ENCODE assay signal across 14 cellular contexts in the genomic region with DNA sequence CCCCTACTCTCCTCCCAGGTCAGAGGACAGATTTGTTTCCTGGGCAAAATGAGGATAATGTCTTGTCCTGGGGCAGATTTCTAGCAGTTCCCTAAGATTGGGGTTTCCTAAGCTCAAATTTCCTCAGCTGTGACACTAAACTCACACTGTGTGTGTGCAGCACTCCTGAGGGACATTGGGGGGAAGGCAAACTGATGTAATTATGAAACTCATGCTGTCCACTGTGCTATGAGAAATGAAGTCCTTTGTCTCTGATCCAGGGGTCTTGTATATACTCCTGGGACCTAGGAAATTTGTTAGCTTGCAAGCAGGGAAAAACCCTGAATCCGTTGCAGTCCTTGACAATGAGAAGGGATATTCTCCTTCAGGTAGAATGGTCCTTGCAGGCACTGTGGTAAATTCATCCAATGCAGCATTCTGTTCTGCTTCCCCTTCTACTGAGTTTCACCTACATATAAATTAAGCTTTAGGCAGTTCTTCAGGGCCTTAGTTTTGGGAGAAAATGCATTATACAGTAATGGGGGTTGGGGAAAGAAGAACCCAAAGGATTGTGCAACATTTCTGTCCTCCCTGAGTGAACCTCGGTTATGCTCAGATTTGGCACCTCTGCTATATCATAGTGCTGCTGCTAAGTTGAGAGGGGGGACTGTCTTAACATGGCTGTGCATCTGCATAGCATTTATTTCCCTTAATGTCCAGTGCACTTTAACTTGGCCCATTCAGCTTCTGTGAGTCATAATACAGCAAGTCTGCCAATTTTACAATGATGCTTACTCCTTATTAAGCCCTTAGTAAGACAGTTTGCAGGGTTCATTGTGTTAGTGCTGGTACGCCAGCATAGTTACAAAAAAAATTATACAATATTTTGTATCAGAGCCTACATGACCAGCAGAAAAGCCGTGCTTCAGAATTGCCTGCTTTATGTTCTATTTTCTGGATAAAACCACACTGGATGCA.
DNase-seq lines count a peak whose midpoint lies in the region; ATAC-seq and TF ChIP-seq lines count a peak whose summit lies in the region.
"Had no signal": no experiment of that assay in that cellular context is flagged by ENCODE, and none has a peak within 500 bp of the region (broad histone marks: within the 10 kb centered on the region; RNA-seq: fewer than 3 reads in every experiment).

No MANE protein-coding gene starts in this region.

- no peak overlapping the region for H3K27ac ChIP-seq in brain microvascular endothelial cell
- H3K27ac ChIP-seq in thoracic aorta: peak overlapping the region; percentile 25 to 36
- H3K27ac ChIP-seq: A549 had no signal

- H3K4me3 Mint-ChIP-seq in activated CD4-positive, alpha-beta T cell treated with anti-CD3 and anti-CD28 coated beads, Interleukin-2, amount 10 ng/mL, durations not matched to agents 24 days and 14 days: no peak overlapping the region
- H3K4me3 Mint-ChIP-seq: activated CD4-positive, alpha-beta memory T cell treated with anti-CD3 and anti-CD28 coated beads for 36 hours; activated naive CD8-positive, alpha-beta T cell treated with anti-CD3 and anti-CD28 coated beads for 36 hours; mesothelial cell of epicardium had no signal

- peak; percentile 40 for DNase-seq in activated CD4-positive, alpha-beta T cell treated with anti-CD3 and anti-CD28 coated beads, Interleukin-2, amount 10 ng/mL, durations not matched to agents 24 days and 14 days
- no peak for DNase-seq in activated CD4-positive, alpha-beta T cell treated with anti-CD3 and anti-CD28 coated beads for 1 hour
- peak; percentile 45 for DNase-seq in brain microvascular endothelial cell
- DNase-seq in kidney tubule cell (ENCODE audit: low spot score): peak; percentile 26
- no peak for DNase-seq in thoracic aorta (ENCODE audit: low spot score)
- no peak for DNase-seq in NCI-H1436 (lab: John Stamatoyannopoulos, UW)
- no peak for DNase-seq in mesenteric fat pad (ENCODE audit: low spot score)
- no peak for DNase-seq in NCI-H2171 (lab: John Stamatoyannopoulos, UW)
- DNase-seq: activated CD4-positive, alpha-beta memory T cell treated with anti-CD3 and anti-CD28 coated beads for 36 hours; activated naive CD8-positive, alpha-beta T cell treated with anti-CD3 and anti-CD28 coated beads for 36 hours; GOT3; stomach had no signal

- peaks cover 21 to 58% of the 10 kb centered on the region in 2 donors for H3K4me1 ChIP-seq in thoracic aorta (ENCODE audit: control insufficient read depth in 1 of 2, low read depth in 2 of 2)
- H3K4me1 ChIP-seq: A549 had no signal

- in situ Hi-C loops in brain microvascular endothelial cell (cut with HindIII; ENCODE audit: low pct_ligation_motif_present, low sequenced_read_pairs): no loop called here

- no peaks in the 10 kb centered on the region for H3K27me3 Mint-ChIP-seq in activated CD4-positive, alpha-beta T cell treated with anti-CD3 and anti-CD28 coated beads, Interleukin-2, amount 10 ng/mL, durations not matched to agents 24 days and 14 days
- H3K27me3 Mint-ChIP-seq: activated CD4-positive, alpha-beta memory T cell treated with anti-CD3 and anti-CD28 coated beads for 36 hours; activated naive CD8-positive, alpha-beta T cell treated with anti-CD3 and anti-CD28 coated beads for 36 hours had no signal

- H3K36me3 ChIP-seq in brain microvascular endothelial cell (replicated peaks): peaks cover 5% of the 10 kb centered on the region
- no peaks in the 10 kb centered on the region for H3K36me3 ChIP-seq in thoracic aorta

- no peaks in the 10 kb centered on the region for H3K27me3 ChIP-seq in brain microvascular endothelial cell (replicated peaks)
- no peaks in the 10 kb centered on the region for H3K27me3 ChIP-seq in thoracic aorta (replicated peaks; ENCODE audit: insufficient read depth)
- H3K27me3 ChIP-seq: stomach had no signal

- H3K4me3 ChIP-seq in brain microvascular endothelial cell (ENCODE audit: low read depth, low read length): no peak overlapping the region
- H3K4me3 ChIP-seq in thoracic aorta: no peak overlapping the region
- H3K4me3 ChIP-seq: A549, stomach had no signal

- H3K9me3 Mint-ChIP-seq in activated CD4-positive, alpha-beta T cell treated with anti-CD3 and anti-CD28 coated beads, Interleukin-2, amount 10 ng/mL, durations not matched to agents 24 days and 14 days: no peaks in the 10 kb centered on the region
- H3K9me3 Mint-ChIP-seq: activated CD4-positive, alpha-beta memory T cell treated with anti-CD3 and anti-CD28 coated beads for 36 hours; activated naive CD8-positive, alpha-beta T cell treated with anti-CD3 and anti-CD28 coated beads for 36 hours; mesothelial cell of epicardium had no signal

- TF ChIP-seq CTCF in brain microvascular endothelial cell (IDR thresholded peaks at IDR 0.05; ENCODE audit: low read depth, low read length, missing control alignments) (no peak), thoracic aorta (IDR thresholded peaks at IDR 0.05) (no peak)

- no peak for ATAC-seq in thoracic aorta (ENCODE audit: insufficient number of reproducible peaks, low FRiP score, low read depth)
- ATAC-seq: A549 had no signal

- peaks cover 1% of the 10 kb centered on the region for H3K36me3 Mint-ChIP-seq in activated CD4-positive, alpha-beta T cell treated with anti-CD3 and anti-CD28 coated beads, Interleukin-2, amount 10 ng/mL, durations not matched to agents 24 days and 14 days (ENCODE audit: low read depth)

- no peak overlapping the region for H3K27ac Mint-ChIP-seq in activated CD4-positive, alpha-beta T cell treated with anti-CD3 and anti-CD28 coated beads, Interleukin-2, amount 10 ng/mL, durations not matched to agents 24 days and 14 days
- H3K27ac Mint-ChIP-seq: activated CD4-positive, alpha-beta memory T cell treated with anti-CD3 and anti-CD28 coated beads for 36 hours; activated naive CD8-positive, alpha-beta T cell treated with anti-CD3 and anti-CD28 coated beads for 36 hours; mesothelial cell of epicardium had no signal

- no peaks in the 10 kb centered on the region for H3K4me1 Mint-ChIP-seq in activated CD4-positive, alpha-beta T cell treated with anti-CD3 and anti-CD28 coated beads, Interleukin-2, amount 10 ng/mL, durations not matched to agents 24 days and 14 days
- H3K4me1 Mint-ChIP-seq: activated naive CD8-positive, alpha-beta T cell treated with anti-CD3 and anti-CD28 coated beads for 36 hours; mesothelial cell of epicardium had no signal

- intact Hi-C loops in activated CD4-positive, alpha-beta T cell treated with anti-CD3 and anti-CD28 coated beads, Interleukin-2, amount 10 ng/mL, durations not matched to agents 24 days and 14 days (cut with micrococcal nuclease): no loop called here

- H3K9me3 ChIP-seq in thoracic aorta: no peaks in the 10 kb centered on the region
- H3K9me3 ChIP-seq: A549, stomach had no signal

Comparison
In these comparisons a context has a peak if more than half of its experiments do, and no peak if none do; other contexts are left out.
1. DNase-seq: peak in activated CD4-positive, alpha-beta T cell treated with anti-CD3 and anti-CD28 coated beads, Interleukin-2, amount 10 ng/mL, durations not matched to agents 24 days and 14 days (single experiment), brain microvascular endothelial cell (single experiment) and kidney tubule cell (single experiment); none in activated CD4-positive, alpha-beta T cell treated with anti-CD3 and anti-CD28 coated beads for 1 hour (single experiment), thoracic aorta (single experiment), NCI-H1436 (single experiment), mesenteric fat pad (single experiment) and NCI-H2171 (single experiment).